8 cellular contexts compared by ENCODE assay signal in genomic region chr7:98251251-98251843, GRCh38. TPM values are rescaled to one million over a fixed set of nuclear protein-coding genes. Genes with fewer than 3 reads are reported as not detected.
DNase-seq lines count a peak whose midpoint lies in the region; ATAC-seq and TF ChIP-seq lines count a peak whose summit lies in the region.

No MANE protein-coding gene starts in this region.

- H3K9me3 ChIP-seq in OCI-LY7 (ENCODE audit: low read length) (no peaks in the 10 kb centered on the region), cardiac muscle cell (ENCODE audit: low read depth) (no peaks in the 10 kb centered on the region)

- H3K4me3 ChIP-seq in OCI-LY7 (ENCODE audit: low read depth, low read length, poor library complexity, severe bottlenecking) (peak overlapping the region; percentile 86), cardiac muscle cell (peak overlapping the region; percentile 91), retinal pigment epithelial cell (ENCODE audit: low read length) (peak overlapping the region; percentile 87)

- peak overlapping the region; percentile 94 for H3K4me3 Mint-ChIP-seq in activated naive CD4-positive, alpha-beta T cell treated with anti-CD3 and anti-CD28 coated beads, Interleukin-2, amount 10 ng/mL, durations not matched to agents 7 days and 5 days

- H3K27ac ChIP-seq in OCI-LY7 (ENCODE audit: low read depth, low read length, poor library complexity, severe bottlenecking): peak overlapping the region; percentile 83
- no peak overlapping the region for H3K27ac ChIP-seq in cardiac muscle cell

- peaks cover 32% of the 10 kb centered on the region for H3K4me1 ChIP-seq in OCI-LY7 (ENCODE audit: insufficient read depth, low read length, poor library complexity, severe bottlenecking)
- H3K4me1 ChIP-seq in cardiac muscle cell (ENCODE audit: low read depth): peaks cover 11% of the 10 kb centered on the region

- no peaks in the 10 kb centered on the region for H4K20me1 ChIP-seq in OCI-LY7 (ENCODE audit: insufficient read depth, low read length)

- peak; percentile 18 for ATAC-seq in HG03064 (IDR thresholded peaks at IDR 0.05; ENCODE audit: low read depth, unreplicated experiment)

- no TSS peak for BruUV-seq in OCI-LY7 (replicated peaks; lab: Mats Ljungman, UMichigan)

- no peaks in the 10 kb centered on the region for H3K27me3 Mint-ChIP-seq in activated naive CD4-positive, alpha-beta T cell treated with anti-CD3 and anti-CD28 coated beads, Interleukin-2, amount 10 ng/mL, durations not matched to agents 7 days and 5 days

- H3K27me3 ChIP-seq in cardiac muscle cell: no peaks in the 10 kb centered on the region

- CTCF ChIA-PET in OCI-LY7 (lab: Charles Lee; ENCODE audit: unreplicated experiment): no interaction called here
- CTCF ChIA-PET in activated naive CD4-positive, alpha-beta T cell treated with anti-CD3 and anti-CD28 coated beads, Interleukin-2, amount 10 ng/mL, durations not matched to agents 7 days and 5 days (lab: Charles Lee): interaction anchor here (0.6 to 1.8 kb wide), 6 partner anchors 19 to 230 kb away, joined by 3 to 9 read pairs (median 3); no protein-coding TSS in a partner anchor

- H3K4me2 ChIP-seq in OCI-LY7 (ENCODE audit: low read length): peak overlapping the region; percentile 100

- peaks cover 6% of the 10 kb centered on the region; the same call in 1 of the 2 replicates for H3K79me2 ChIP-seq in OCI-LY7 (ENCODE audit: insufficient read depth, low read depth, low read length)

- H3K4me1 Mint-ChIP-seq in activated naive CD4-positive, alpha-beta T cell treated with anti-CD3 and anti-CD28 coated beads, Interleukin-2, amount 10 ng/mL, durations not matched to agents 7 days and 5 days: peaks cover 70% of the 10 kb centered on the region

- DNase-seq in stimulated activated naive CD4-positive, alpha-beta T cell (lab: John Stamatoyannopoulos, UW): peak; percentile 50 to 88 (median 76)
- no peak for DNase-seq in stimulated activated naive CD4-positive, alpha-beta T cell treated with Interleukin-2 at 50 U/mL for 16 hours (lab: John Stamatoyannopoulos, UW)
- DNase-seq in OCI-LY7 (ENCODE audit: low spot score) (peak; percentile 63), cardiac muscle cell (ENCODE audit: low read depth in 1 of 2, low spot score in 1 of 2) (peak in 1 of 2 donors; percentile 40), retinal pigment epithelial cell (ENCODE audit: low read depth) (no peak), retina (no peak)
- DNase-seq in activated naive CD4-positive, alpha-beta T cell treated with anti-CD3 and anti-CD28 coated beads, Interleukin-2, amount 10 ng/mL, durations not matched to agents 7 days and 5 days: peak; percentile 72

- H3K36me3 ChIP-seq in OCI-LY7 (ENCODE audit: insufficient read depth, low read length) (no peaks in the 10 kb centered on the region), cardiac muscle cell (no peaks in the 10 kb centered on the region)

- H2AFZ ChIP-seq in OCI-LY7 (ENCODE audit: low read length): peak overlapping the region; percentile 61

- no peaks in the 10 kb centered on the region for H3K9me3 Mint-ChIP-seq in activated naive CD4-positive, alpha-beta T cell treated with anti-CD3 and anti-CD28 coated beads, Interleukin-2, amount 10 ng/mL, durations not matched to agents 7 days and 5 days

- H3K27ac Mint-ChIP-seq in activated naive CD4-positive, alpha-beta T cell treated with anti-CD3 and anti-CD28 coated beads, Interleukin-2, amount 10 ng/mL, durations not matched to agents 7 days and 5 days: peak overlapping the region; percentile 100

- POLR2A ChIA-PET in OCI-LY7 (lab: Charles Lee): interaction anchor here (0.6 to 1.8 kb wide), 4 partner anchors 12 to 174 kb away, joined by 3 to 5 read pairs (median 4); no protein-coding TSS in a partner anchor

- peaks cover 43% of the 10 kb centered on the region for H3K36me3 Mint-ChIP-seq in activated naive CD4-positive, alpha-beta T cell treated with anti-CD3 and anti-CD28 coated beads, Interleukin-2, amount 10 ng/mL, durations not matched to agents 7 days and 5 days

- TF ChIP-seq CTCF in OCI-LY7 (conservative IDR thresholded peaks at IDR 0.05; ENCODE audit: low read length) (no peak), cardiac muscle cell (IDR thresholded peaks at IDR 0.05; ENCODE audit: low read depth, low read length) (no peak), retinal pigment epithelial cell (conservative IDR thresholded peaks at IDR 0.05; ENCODE audit: low read depth, low read length) (no peak)

- intact Hi-C loops in OCI-LY7 (cut with micrococcal nuclease; ENCODE audit: unreplicated experiment): loop anchor here (1.0 to 5.0 kb wide), 4 partner anchors 30 to 1134 kb away; partner anchors contain the start of genes BRI3 and SDHAF3

- no peaks in the 10 kb centered on the region for H3K9me2 ChIP-seq in OCI-LY7 (ENCODE audit: insufficient read depth, low read length)

RNA-seq across cellular contexts. Expression of gene TECPR1, which starts 0.7 kb away (rescaled TPM):
- 17.9 and 23.2 TPM in 2 replicates for total RNA-seq in OCI-LY7 (2014; rRNA removed; shearing (Covaris generic))
- total RNA-seq in OCI-LY7 (2022) (36.4 and 38.1 TPM in 2 replicates), cardiac muscle cell (24.4 and 27.8 TPM in 2 replicates)
- 19.2 and 19.3 TPM in 2 replicates for polyA plus RNA-seq in cardiac muscle cell

RNA-seq across cellular contexts. Expression of gene BRI3, which starts 30.1 kb away (rescaled TPM):
- total RNA-seq in OCI-LY7 (2014; rRNA removed; shearing (Covaris generic)): 18.0 and 18.4 TPM in 2 replicates
- 49.8 and 52.1 TPM in 2 replicates for total RNA-seq in OCI-LY7 (2022)
- total RNA-seq in cardiac muscle cell: 23.0 and 30.0 TPM in 2 replicates
- 50.8 and 61.4 TPM in 2 replicates for polyA plus RNA-seq in cardiac muscle cell

RNA-seq across cellular contexts. Expression of gene BHLHA15, which starts 40.1 kb away (rescaled TPM):
- 0.69 and 1.2 TPM in 2 replicates for total RNA-seq in OCI-LY7 (2014; rRNA removed; shearing (Covaris generic))
- total RNA-seq in OCI-LY7 (2022) (1.9 and 4.3 TPM in 2 replicates), cardiac muscle cell (2.2 TPM in 1 of 2 replicates, not detected in the other)
- 0.44 TPM in 1 of 2 replicates, not detected in the other for polyA plus RNA-seq in cardiac muscle cell

Comparison
In these comparisons a context has a peak if more than half of its experiments do, and no peak if none do; other contexts are left out.
1. DNase-seq: peak in stimulated activated naive CD4-positive, alpha-beta T cell (6 of 6), OCI-LY7 (single experiment) and activated naive CD4-positive, alpha-beta T cell treated with anti-CD3 and anti-CD28 coated beads, Interleukin-2, amount 10 ng/mL, durations not matched to agents 7 days and 5 days (single experiment); none in stimulated activated naive CD4-positive, alpha-beta T cell treated with Interleukin-2 at 50 U/mL for 16 hours (single experiment), retinal pigment epithelial cell (single experiment) and retina (single experiment).
2. Peak in every context shown above with its lines, with median percentiles within 50 percentile points of each other: H3K4me3 ChIP-seq.